ENCODE assay signal across 17 cellular contexts in genomic region chr2:15797946-15798281, GRCh38.
"Had no signal": no experiment of that assay in that cellular context is flagged by ENCODE, and none has a peak within 500 bp of the region (broad histone marks: within the 10 kb centered on the region; RNA-seq: fewer than 3 reads in every experiment).

No MANE protein-coding gene starts in this region.

- H3K9ac ChIP-seq: parathyroid adenoma had no signal

- H3K79me2 ChIP-seq: parathyroid adenoma had no signal

- H3K9me3 Mint-ChIP-seq: dendritic cell treated with granulocyte-macrophage colony-stimulating factor and Interleukin-4, amounts not matched to agents 40 ng/mL and 50 ng/mL, for 4 days; effector memory CD8-positive, alpha-beta T cell; natural killer cell; type B pancreatic cell had no signal

- H3K9me3 ChIP-seq: esophagus muscularis mucosa, gastrocnemius medialis, heart right ventricle, prostate gland, suprapubic skin, thyroid gland had no signal

- H3K36me3 Mint-ChIP-seq: natural killer cell, type B pancreatic cell had no signal

- H3K27ac ChIP-seq: epithelial cell of prostate, esophagus muscularis mucosa, gastrocnemius medialis, heart right ventricle, parathyroid adenoma, prostate gland, suprapubic skin, thyroid gland had no signal

- DNase-seq: effector memory CD8-positive, alpha-beta T cell; gastrocnemius medialis; heart right ventricle; left colon; mammary epithelial cell; natural killer cell; stimulated activated CD4-positive, alpha-beta T cell treated with anti-CD3 and anti-CD28 coated beads, Interleukin-2, amount 100 ng/mL, for 48 hours; stimulated activated naive CD8-positive, alpha-beta T cell treated with anti-CD3 and anti-CD28 coated beads, Interleukin-15, Interleukin-2, amounts not matched to agents 100 U/mL and 50 U/mL, for 24 hours; thyroid gland had no signal

- H3K4me1 ChIP-seq: parathyroid adenoma, prostate gland had no signal

- H3K27ac Mint-ChIP-seq: dendritic cell treated with granulocyte-macrophage colony-stimulating factor and Interleukin-4, amounts not matched to agents 40 ng/mL and 50 ng/mL, for 4 days; effector memory CD8-positive, alpha-beta T cell; natural killer cell; type B pancreatic cell had no signal

- H3K4me1 Mint-ChIP-seq: natural killer cell had no signal

- H3K4me2 ChIP-seq: smooth muscle cell had no signal

- H3K36me3 ChIP-seq: esophagus muscularis mucosa, gastrocnemius medialis, heart right ventricle, prostate gland, suprapubic skin, thyroid gland had no signal

- H2AFZ ChIP-seq: parathyroid adenoma had no signal

- H3K4me3 Mint-ChIP-seq: dendritic cell treated with granulocyte-macrophage colony-stimulating factor and Interleukin-4, amounts not matched to agents 40 ng/mL and 50 ng/mL, for 4 days; effector memory CD8-positive, alpha-beta T cell; natural killer cell; type B pancreatic cell had no signal

- ATAC-seq: effector memory CD8-positive, alpha-beta T cell; gastrocnemius medialis; heart right ventricle; left colon; natural killer cell; stimulated activated naive CD8-positive, alpha-beta T cell treated with anti-CD3 and anti-CD28 coated beads, Interleukin-15, Interleukin-2, amounts not matched to agents 100 U/mL and 50 U/mL, for 24 hours had no signal

- H3K4me3 ChIP-seq: esophagus muscularis mucosa, gastrocnemius medialis, heart right ventricle, prostate gland, smooth muscle cell, suprapubic skin, thyroid gland had no signal

- H3K27me3 ChIP-seq: gastrocnemius medialis, thyroid gland had no signal

- H3K27me3 Mint-ChIP-seq: dendritic cell treated with granulocyte-macrophage colony-stimulating factor and Interleukin-4, amounts not matched to agents 40 ng/mL and 50 ng/mL, for 4 days had no signal
